In the genomic region with DNA sequence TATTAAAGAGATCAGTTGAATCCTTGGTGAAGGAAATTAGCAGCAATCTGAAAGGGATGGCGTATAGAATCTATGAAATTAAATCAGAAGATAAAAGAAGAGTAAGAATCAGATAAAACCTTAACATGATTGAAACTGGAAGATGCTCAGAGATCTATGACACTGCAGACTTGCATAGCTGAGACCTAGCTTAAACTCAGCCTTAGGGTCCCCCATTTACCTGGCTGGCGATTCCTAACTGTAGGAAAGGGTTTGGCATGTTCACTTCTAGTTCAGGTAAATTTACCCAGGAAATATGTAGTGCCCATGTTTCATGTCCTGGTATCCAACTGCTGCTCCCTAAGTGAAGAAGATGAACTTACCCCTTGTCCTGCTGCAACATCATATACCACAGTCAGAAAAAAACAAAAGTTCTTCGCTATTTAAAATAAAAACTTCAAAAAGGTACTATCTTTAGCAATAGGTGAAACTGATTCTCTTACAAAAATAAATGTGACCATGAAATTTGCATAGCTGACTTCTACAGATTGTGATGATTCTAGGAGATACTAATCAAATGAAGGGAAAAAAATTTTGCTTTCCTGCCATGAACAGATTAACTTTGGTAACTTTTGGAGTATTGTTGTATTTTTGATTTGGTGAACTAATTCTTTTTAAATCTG, we compare ENCODE assay signal across 20 cellular contexts. TPM values are rescaled to one million over a fixed set of nuclear protein-coding genes. Genes with fewer than 3 reads are reported as not detected.
DNase-seq lines count a peak whose midpoint lies in the region; ATAC-seq and TF ChIP-seq lines count a peak whose summit lies in the region.
"Had no signal": no experiment of that assay in that cellular context is flagged by ENCODE, and none has a peak within 500 bp of the region (broad histone marks: within the 10 kb centered on the region; RNA-seq: fewer than 3 reads in every experiment).

No MANE protein-coding gene starts in this region.

- peaks cover 18% of the 10 kb centered on the region for H3K4me1 ChIP-seq in KMS-11 (ENCODE audit: low read depth, poor library complexity, severe bottlenecking)
- H3K4me1 ChIP-seq: neural progenitor cell, SJCRH30 had no signal

- no peak overlapping the region for H3K4me3 Mint-ChIP-seq in activated CD8-positive, alpha-beta T cell treated with anti-CD3 and anti-CD28 coated beads for 36 hours
- no peak overlapping the region for H3K4me3 Mint-ChIP-seq in endothelial cell (ENCODE audit: unreplicated experiment)
- H3K4me3 Mint-ChIP-seq: effector memory CD8-positive, alpha-beta T cell; mesothelial cell of epicardium; neural progenitor cell had no signal

- no peaks in the 10 kb centered on the region for H3K27me3 ChIP-seq in KMS-11 (ENCODE audit: insufficient read depth, low read depth)
- H3K27me3 ChIP-seq: neural progenitor cell, SJCRH30 had no signal

- no peak overlapping the region for H2AFZ ChIP-seq in KMS-11 (ENCODE audit: low read depth)
- H2AFZ ChIP-seq: neural progenitor cell had no signal

- POLR2A ChIA-PET in activated CD8-positive, alpha-beta T cell treated with anti-CD3 and anti-CD28 coated beads for 36 hours (lab: Charles Lee) = no interaction called here

- no peak overlapping the region for H3K9ac ChIP-seq in KMS-11
- H3K9ac ChIP-seq: neural progenitor cell had no signal

- H4K20me1 ChIP-seq in KMS-11 (ENCODE audit: insufficient read depth) = no peaks in the 10 kb centered on the region

- H3K36me3 Mint-ChIP-seq in activated CD8-positive, alpha-beta T cell treated with anti-CD3 and anti-CD28 coated beads for 36 hours (ENCODE audit: low read depth) = no peaks in the 10 kb centered on the region
- no peaks in the 10 kb centered on the region for H3K36me3 Mint-ChIP-seq in endothelial cell (ENCODE audit: low read depth, unreplicated experiment)
- H3K36me3 Mint-ChIP-seq: mesothelial cell of epicardium, neural progenitor cell had no signal

- intact Hi-C loops in activated CD8-positive, alpha-beta T cell treated with anti-CD3 and anti-CD28 coated beads for 36 hours (cut with micrococcal nuclease) = no loop called here

- H3K4me1 Mint-ChIP-seq in activated CD8-positive, alpha-beta T cell treated with anti-CD3 and anti-CD28 coated beads for 36 hours (ENCODE audit: low read depth) = peaks cover 1% of the 10 kb centered on the region
- no peaks in the 10 kb centered on the region for H3K4me1 Mint-ChIP-seq in endothelial cell (ENCODE audit: unreplicated experiment)
- H3K4me1 Mint-ChIP-seq: mesothelial cell of epicardium, neural progenitor cell had no signal

- 0 out of 2 replicates have a peak overlapping the region, but pooled peaks have one; percentile 3 for H3K27ac ChIP-seq in KMS-11
- H3K27ac ChIP-seq: neural progenitor cell, SJCRH30 had no signal

- CTCF ChIA-PET in activated CD8-positive, alpha-beta T cell treated with anti-CD3 and anti-CD28 coated beads for 36 hours (lab: Charles Lee) = no interaction called here

- H3K4me3 ChIP-seq in KMS-11 (IDR thresholded peaks at IDR 0.05; ENCODE audit: insufficient read depth, low read depth, low read length) = no peak overlapping the region
- H3K4me3 ChIP-seq: neural progenitor cell, SJCRH30 had no signal

- no peaks in the 10 kb centered on the region for H3K9me3 Mint-ChIP-seq in activated CD8-positive, alpha-beta T cell treated with anti-CD3 and anti-CD28 coated beads for 36 hours
- H3K9me3 Mint-ChIP-seq in endothelial cell (ENCODE audit: unreplicated experiment) = no peaks in the 10 kb centered on the region
- H3K9me3 Mint-ChIP-seq: mesothelial cell of epicardium, neural progenitor cell had no signal

- TF ChIP-seq CTCF in KMS-11 (conservative IDR thresholded peaks at IDR 0.05; ENCODE audit: low read depth, low read length) (no peak), endothelial cell (IDR thresholded peaks at IDR 0.05; ENCODE audit: unreplicated experiment) (no peak)
- no peak for TF ChIP-seq CTCF in activated CD8-positive, alpha-beta T cell treated with anti-CD3 and anti-CD28 coated beads for 36 hours (IDR thresholded peaks at IDR 0.05)

- no peak for DNase-seq in activated CD8-positive, alpha-beta T cell treated with anti-CD3 and anti-CD28 coated beads for 36 hours
- DNase-seq in endothelial cell (ENCODE audit: low spot score) (no peak), HuH-7 (ENCODE audit: low spot score) (no peak), T-helper 9 cell (no peak)
- DNase-seq: activated CD4-positive, alpha-beta T cell treated with anti-CD3 and anti-CD28 coated beads for 48 hours; activated T-cell treated with anti-CD3 and anti-CD28 coated beads, Interleukin-2, amount 50 U/mL, for 48 hours; caudate nucleus; COR-L47; effector memory CD8-positive, alpha-beta T cell; hypothalamus; kidney glomerular epithelial cell; NCI-H146; NCI-H446; SJCRH30 had no signal

- H3K79me2 ChIP-seq in KMS-11 (ENCODE audit: insufficient read depth, low read depth) = no peaks in the 10 kb centered on the region

- ATAC-seq in GM18861 (IDR thresholded peaks at IDR 0.05; ENCODE audit: unreplicated experiment) (peak; percentile 54), GM21526 (IDR thresholded peaks at IDR 0.05; ENCODE audit: low FRiP score, unreplicated experiment) (peak; percentile 83), HG02973 (IDR thresholded peaks at IDR 0.05; ENCODE audit: unreplicated experiment) (peak; percentile 66)
- no peak for ATAC-seq in activated CD8-positive, alpha-beta T cell treated with anti-CD3 and anti-CD28 coated beads for 36 hours
- ATAC-seq: effector memory CD8-positive, alpha-beta T cell had no signal

- peak overlapping the region; percentile 11; the same call in 1 of the 2 replicates for H3K4me2 ChIP-seq in KMS-11
- H3K4me2 ChIP-seq: neural progenitor cell had no signal

- H3K27me3 Mint-ChIP-seq in activated CD8-positive, alpha-beta T cell treated with anti-CD3 and anti-CD28 coated beads for 36 hours = peaks cover 17% of the 10 kb centered on the region
- peaks cover 3% of the 10 kb centered on the region for H3K27me3 Mint-ChIP-seq in endothelial cell (ENCODE audit: unreplicated experiment)

- no peak overlapping the region for H3K27ac Mint-ChIP-seq in activated CD8-positive, alpha-beta T cell treated with anti-CD3 and anti-CD28 coated beads for 36 hours
- no peak overlapping the region for H3K27ac Mint-ChIP-seq in endothelial cell (ENCODE audit: unreplicated experiment)
- H3K27ac Mint-ChIP-seq: effector memory CD8-positive, alpha-beta T cell; mesothelial cell of epicardium; neural progenitor cell had no signal

- H3K36me3 ChIP-seq in KMS-11 (ENCODE audit: insufficient read depth) = no peaks in the 10 kb centered on the region; the same call in 1 of the 2 replicates
- H3K36me3 ChIP-seq: neural progenitor cell, SJCRH30 had no signal

RNA-seq across cellular contexts. Expression of gene TMEM243, which starts 47.8 kb away (rescaled TPM):
- 10 to 100 TPM; 67.0 to 67.2 TPM for total RNA-seq in activated CD8-positive, alpha-beta T cell treated with anti-CD3 and anti-CD28 coated beads for 36 hours
- 44.9 TPM for total RNA-seq in endothelial cell (ENCODE audit: unreplicated experiment)
